ENCODE assay signal across 8 cellular contexts in genomic region chrX:70134116-70134477, GRCh38. TPM values are rescaled to one million over a fixed set of nuclear protein-coding genes. Genes with fewer than 3 reads are reported as not detected.
A peak's percentile ranks its signal among the peaks of the same experiment; 100 is the strongest.
DNase-seq lines count a peak whose midpoint lies in the region; FAIRE-seq and TF ChIP-seq lines count a peak whose summit lies in the region.

No MANE protein-coding gene starts in this region.

- peak; percentile 3 for DNase-seq in GM04503 (ENCODE audit: low read depth)
- peak; percentile 3 for DNase-seq in H4 (ENCODE audit: low spot score)
- DNase-seq in NCI-H187 treated with DMSO at 0.1 percent for 48 hours (lab: John Stamatoyannopoulos, UW), result peak; percentile 3
- no peak for DNase-seq in GM12892 (ENCODE audit: insufficient read length)
- no peak for DNase-seq in stimulated activated CD4-positive, alpha-beta T cell treated with anti-CD3 and anti-CD28 coated beads, Interleukin-2, amount 100 ng/mL, for 24 hours
- no peak for DNase-seq in 8988T

- H3K9me3 ChIP-seq in mononuclear cell (ENCODE audit: low read depth, low read length), result no peaks in the 10 kb centered on the region

- no peak for TF ChIP-seq POLR2A in GM12892 (IDR thresholded peaks at IDR 0.05; ENCODE audit: low read depth, low read length)

- peak overlapping the region; percentile 69 for H3K4me3 ChIP-seq in mononuclear cell (ENCODE audit: low read length)

- peaks cover 16% of the 10 kb centered on the region for H3K4me1 ChIP-seq in mononuclear cell (ENCODE audit: insufficient read depth, low read length)

- no peak for FAIRE-seq in GM12892 (lab: Jason Lieb, UNC)

- H3K27me3 ChIP-seq in mononuclear cell (ENCODE audit: insufficient read depth, low read length), result no peaks in the 10 kb centered on the region

- H3K27ac ChIP-seq in cingulate gyrus (ENCODE audit: low read depth, low read length), result peak overlapping the region; percentile 32

RNA-seq across cellular contexts. Expression of gene IGBP1, which starts 0.8 kb away (rescaled TPM):
- total RNA-seq in H4 (2014; rRNA removed; shearing (Covaris generic)), result 80.2 and 88.6 TPM in 2 replicates
- 118 TPM for total RNA-seq in mononuclear cell
- 62.6 TPM for polyA plus RNA-seq in GM12892 (2012; ENCODE audit: missing spikeins)

RNA-seq across cellular contexts. Expression of gene DGAT2L6, which starts 43.2 kb away (rescaled TPM):
- not detected in 2 replicates for total RNA-seq in H4 (2014; rRNA removed; shearing (Covaris generic))
- total RNA-seq in mononuclear cell, result not detected
- polyA plus RNA-seq in GM12892 (2012; ENCODE audit: missing spikeins), result 0.17 TPM

Comparison
In these comparisons a context has a peak if more than half of its experiments do, and no peak if none do; other contexts are left out.
1. DNase-seq: peak in GM04503 (single experiment), H4 (single experiment) and NCI-H187 treated with DMSO at 0.1 percent for 48 hours (single experiment); none in GM12892 (single experiment), stimulated activated CD4-positive, alpha-beta T cell treated with anti-CD3 and anti-CD28 coated beads, Interleukin-2, amount 100 ng/mL, for 24 hours (0 of 2) and 8988T (single experiment).